In genomic region chr1:234980224-234980656, GRCh38 we compare ENCODE assay signal across 8 cellular contexts.
DNase-seq lines count a peak whose midpoint lies in the region; ATAC-seq and TF ChIP-seq lines count a peak whose summit lies in the region.

No MANE protein-coding gene starts in this region.

- peaks cover 57 to 99% of the 10 kb centered on the region in 2 donors for H3K4me1 ChIP-seq in left lung
- H3K4me1 ChIP-seq in thyroid gland, result peaks cover 31 to 78% of the 10 kb centered on the region in 2 donors

- H3K27ac Mint-ChIP-seq in activated CD4-positive, alpha-beta T cell treated with anti-CD3 and anti-CD28 coated beads, Interleukin-2, amount 10 ng/mL, durations not matched to agents 24 days and 14 days, result peak overlapping the region; percentile 98
- peak overlapping the region; percentile 92 for H3K27ac Mint-ChIP-seq in activated T-helper 1 cell treated with anti-CD3 and anti-CD28 coated beads, Interleukin-12 subunit alpha, Interleukin-12 subunit beta, Interleukin-2, Interleukin-4 antibody, amounts not matched to agents 30 ng/mL and 10 ng/mL and 1 ng/mL, durations not matched to agents 14 hours and 24 hours and 36 hours

- H3K36me3 ChIP-seq in left lung (no peaks in the 10 kb centered on the region), thyroid gland (no peaks in the 10 kb centered on the region)

- H3K27me3 Mint-ChIP-seq in activated CD4-positive, alpha-beta T cell treated with anti-CD3 and anti-CD28 coated beads, Interleukin-2, amount 10 ng/mL, durations not matched to agents 24 days and 14 days, result no peaks in the 10 kb centered on the region
- H3K27me3 Mint-ChIP-seq in activated T-helper 1 cell treated with anti-CD3 and anti-CD28 coated beads, Interleukin-12 subunit alpha, Interleukin-12 subunit beta, Interleukin-2, Interleukin-4 antibody, amounts not matched to agents 30 ng/mL and 10 ng/mL and 1 ng/mL, durations not matched to agents 14 hours and 24 hours and 36 hours (ENCODE audit: insufficient read depth), result no peaks in the 10 kb centered on the region

- intact Hi-C loops in activated CD4-positive, alpha-beta T cell treated with anti-CD3 and anti-CD28 coated beads, Interleukin-2, amount 10 ng/mL, durations not matched to agents 24 days and 14 days (cut with micrococcal nuclease), result loop anchor here (1.0 to 2.0 kb wide), 8 partner anchors 17 to 379 kb away; partner anchors contain the start of gene IRF2BP2
- intact Hi-C loops in activated T-helper 1 cell treated with anti-CD3 and anti-CD28 coated beads, Interleukin-12 subunit alpha, Interleukin-12 subunit beta, Interleukin-2, Interleukin-4 antibody, amounts not matched to agents 30 ng/mL and 10 ng/mL and 1 ng/mL, durations not matched to agents 14 hours and 24 hours and 36 hours (cut with micrococcal nuclease), result loop anchor here (1.0 to 2.0 kb wide), 11 partner anchors 10 to 379 kb away; partner anchors contain the start of gene IRF2BP2
- intact Hi-C loops in left lung (cut with DNase I) (loop anchor here in 1 of 2 donors (5.0 to 10.0 kb wide), 2 partner anchors 258 to 375 kb away; no protein-coding TSS in a partner anchor), thyroid gland (cut with DNase I) (loop anchor here (10.0 kb wide), 2 partner anchors 255 to 365 kb away; partner anchors contain the start of gene IRF2BP2)

- ATAC-seq in left lung (no peak), GM19452 (IDR thresholded peaks at IDR 0.05; ENCODE audit: unreplicated experiment) (no peak)

- H3K4me3 ChIP-seq in left lung (peak overlapping the region in 1 of 2 donors; percentile 36), thyroid gland (replicated peaks in 1 of 3) (no peak overlapping the region)

- CTCF ChIA-PET in GM10248 (lab: Yijun Ruan, JAX), result interaction anchor here (0.8 to 7.1 kb wide), 11 partner anchors 9 to 485 kb away, joined by 3 to 46 read pairs (median 5); no protein-coding TSS in a partner anchor

- H3K27me3 ChIP-seq in left lung (no peaks in the 10 kb centered on the region), thyroid gland (no peaks in the 10 kb centered on the region)

- H3K9me3 ChIP-seq in left lung (no peaks in the 10 kb centered on the region), thyroid gland (no peaks in the 10 kb centered on the region)

- H3K36me3 Mint-ChIP-seq in activated CD4-positive, alpha-beta T cell treated with anti-CD3 and anti-CD28 coated beads, Interleukin-2, amount 10 ng/mL, durations not matched to agents 24 days and 14 days (ENCODE audit: low read depth), result peaks cover 12% of the 10 kb centered on the region
- peaks cover 12% of the 10 kb centered on the region for H3K36me3 Mint-ChIP-seq in activated T-helper 1 cell treated with anti-CD3 and anti-CD28 coated beads, Interleukin-12 subunit alpha, Interleukin-12 subunit beta, Interleukin-2, Interleukin-4 antibody, amounts not matched to agents 30 ng/mL and 10 ng/mL and 1 ng/mL, durations not matched to agents 14 hours and 24 hours and 36 hours (ENCODE audit: low read depth)

- TF ChIP-seq POLR2A in thyroid gland (IDR thresholded peaks at IDR 0.05), result no peak

- DNase-seq in activated CD4-positive, alpha-beta T cell treated with anti-CD3 and anti-CD28 coated beads, Interleukin-2, amount 10 ng/mL, durations not matched to agents 24 days and 14 days, result no peak
- DNase-seq in activated CD4-positive, alpha-beta T cell treated with anti-CD3 and anti-CD28 coated beads for 48 hours, result no peak
- DNase-seq in activated T-helper 1 cell treated with anti-CD3 and anti-CD28 coated beads, Interleukin-12 subunit alpha, Interleukin-12 subunit beta, Interleukin-2, Interleukin-4 antibody, amounts not matched to agents 30 ng/mL and 10 ng/mL and 1 ng/mL, durations not matched to agents 14 hours and 24 hours and 36 hours (ENCODE audit: low spot score), result no peak
- DNase-seq in left lung (peak in 1 of 2 donors; percentile 54), thyroid gland (no peak), anterior cingulate cortex (lab: John Stamatoyannopoulos, UW) (no peak), GM10248 (ENCODE audit: extremely low spot score) (no peak)

- H3K4me3 Mint-ChIP-seq in activated CD4-positive, alpha-beta T cell treated with anti-CD3 and anti-CD28 coated beads, Interleukin-2, amount 10 ng/mL, durations not matched to agents 24 days and 14 days, result peak overlapping the region; percentile 79
- H3K4me3 Mint-ChIP-seq in activated T-helper 1 cell treated with anti-CD3 and anti-CD28 coated beads, Interleukin-12 subunit alpha, Interleukin-12 subunit beta, Interleukin-2, Interleukin-4 antibody, amounts not matched to agents 30 ng/mL and 10 ng/mL and 1 ng/mL, durations not matched to agents 14 hours and 24 hours and 36 hours, result peak overlapping the region; percentile 67

- POLR2A ChIA-PET in GM10248 (lab: Yijun Ruan, JAX), result interaction anchor here (0.5 to 3.7 kb wide), 10 partner anchors 11 to 139 kb away, joined by 3 to 17 read pairs (median 5); no protein-coding TSS in a partner anchor

- peaks cover 6% of the 10 kb centered on the region for H3K9me3 Mint-ChIP-seq in activated CD4-positive, alpha-beta T cell treated with anti-CD3 and anti-CD28 coated beads, Interleukin-2, amount 10 ng/mL, durations not matched to agents 24 days and 14 days
- H3K9me3 Mint-ChIP-seq in activated T-helper 1 cell treated with anti-CD3 and anti-CD28 coated beads, Interleukin-12 subunit alpha, Interleukin-12 subunit beta, Interleukin-2, Interleukin-4 antibody, amounts not matched to agents 30 ng/mL and 10 ng/mL and 1 ng/mL, durations not matched to agents 14 hours and 24 hours and 36 hours, result peaks cover 5% of the 10 kb centered on the region

- H3K27ac ChIP-seq in left lung (peak overlapping the region; percentile 87 to 99), thyroid gland (peak overlapping the region; percentile 75 to 90 (median 87))

- WGBS in thyroid gland, 2 donors, result 87 to 93% methylated on average over 5 to 6 of the region's 6 CpGs

- TF ChIP-seq CTCF in left lung (IDR thresholded peaks at IDR 0.05) (no peak), thyroid gland (IDR thresholded peaks at IDR 0.05) (no peak), GM10248 (IDR thresholded peaks at IDR 0.05; ENCODE audit: control extremely low read depth, extremely low read depth, low read depth, missing control alignments) (no peak)

- H3K4me1 Mint-ChIP-seq in activated CD4-positive, alpha-beta T cell treated with anti-CD3 and anti-CD28 coated beads, Interleukin-2, amount 10 ng/mL, durations not matched to agents 24 days and 14 days, result peaks cover 80% of the 10 kb centered on the region
- peaks cover 89% of the 10 kb centered on the region for H3K4me1 Mint-ChIP-seq in activated T-helper 1 cell treated with anti-CD3 and anti-CD28 coated beads, Interleukin-12 subunit alpha, Interleukin-12 subunit beta, Interleukin-2, Interleukin-4 antibody, amounts not matched to agents 30 ng/mL and 10 ng/mL and 1 ng/mL, durations not matched to agents 14 hours and 24 hours and 36 hours (ENCODE audit: low read depth)
